10 cellular contexts compared by ENCODE assay signal in genomic region chr10:110306452-110306768, GRCh38. TPM values are rescaled to one million over a fixed set of nuclear protein-coding genes. Genes with fewer than 3 reads are reported as not detected.
DNase-seq lines count a peak whose midpoint lies in the region; ATAC-seq and TF ChIP-seq lines count a peak whose summit lies in the region.
"Had no signal": no experiment of that assay in that cellular context is flagged by ENCODE, and none has a peak within 500 bp of the region (broad histone marks: within the 10 kb centered on the region; RNA-seq: fewer than 3 reads in every experiment).

No MANE protein-coding gene starts in this region.

- no peak overlapping the region for H3K4me2 ChIP-seq in H9 (ENCODE audit: insufficient read depth, insufficient read length, low read length)

- H2BK15ac ChIP-seq in H9 (ENCODE audit: low read depth, low read length) = no peak overlapping the region

- H3K14ac ChIP-seq in H9 (ENCODE audit: insufficient read depth, low read length) = no peak overlapping the region

- H3K36me3 ChIP-seq in cardiac muscle cell (peaks cover 15% of the 10 kb centered on the region), right atrium auricular region (peaks cover 13% of the 10 kb centered on the region), RWPE2 (ENCODE audit: low read depth) (peaks cover 24% of the 10 kb centered on the region)

- H3K4me1 Mint-ChIP-seq in stimulated activated effector memory CD8-positive, alpha-beta T cell treated with anti-CD3 and anti-CD28 coated beads, Interleukin-12 subunit alpha, Interleukin-12 subunit beta, amount 100 ng/mL, for 72 hours = peaks cover 35% of the 10 kb centered on the region
- H3K4me1 Mint-ChIP-seq in H9 = peaks cover 20 to 34% of the 10 kb centered on the region in 2 experiments

- H4K20me1 ChIP-seq in H9 (ENCODE audit: control insufficient read depth, insufficient read depth, insufficient read length) = no peaks in the 10 kb centered on the region

- no peak overlapping the region for H2BK5ac ChIP-seq in H9 (ENCODE audit: insufficient read length, low read length)

- H3K23ac ChIP-seq in H9 (ENCODE audit: insufficient read length, low read depth, low read length) = no peak overlapping the region

- H2BK12ac ChIP-seq in H9 (ENCODE audit: insufficient read length, low read depth, low read length) = no peak overlapping the region

- H3K4me3 ChIP-seq in cardiac muscle cell (no peak overlapping the region), right atrium auricular region (no peak overlapping the region), RWPE2 (ENCODE audit: severe bottlenecking) (no peak overlapping the region)
- H3K4me3 ChIP-seq: HAP-1 had no signal

- ATAC-seq in RWPE2 (ENCODE audit: low read depth) = no peak
- no peak for ATAC-seq in stimulated activated effector memory CD8-positive, alpha-beta T cell treated with anti-CD3 and anti-CD28 coated beads, Interleukin-12 subunit alpha, Interleukin-12 subunit beta, amount 100 ng/mL, for 72 hours

- peaks cover 43% of the 10 kb centered on the region for H3K36me3 Mint-ChIP-seq in stimulated activated effector memory CD8-positive, alpha-beta T cell treated with anti-CD3 and anti-CD28 coated beads, Interleukin-12 subunit alpha, Interleukin-12 subunit beta, amount 100 ng/mL, for 72 hours
- H3K36me3 Mint-ChIP-seq in H9 (ENCODE audit: insufficient read depth in 1 of 3, low read depth in 3 of 3) = peaks cover 17 to 29% (median 27%) of the 10 kb centered on the region in 3 experiments; a peak in 6 of 7 replicates

- H3K56ac ChIP-seq in H9 (ENCODE audit: insufficient read length, low read depth, low read length) = no peak overlapping the region

- H4K5ac ChIP-seq in H9 (ENCODE audit: insufficient read length, low read depth, low read length) = no peak overlapping the region

- H3K27me3 Mint-ChIP-seq in H9 (ENCODE audit: low read depth) = no peaks in the 10 kb centered on the region

- H3K27ac Mint-ChIP-seq in stimulated activated effector memory CD8-positive, alpha-beta T cell treated with anti-CD3 and anti-CD28 coated beads, Interleukin-12 subunit alpha, Interleukin-12 subunit beta, amount 100 ng/mL, for 72 hours = peak overlapping the region; percentile 5
- peak overlapping the region in 1 of 3 experiments; percentile 98; a peak in 2 of 7 replicates for H3K27ac Mint-ChIP-seq in H9

- H2AFZ ChIP-seq in H9 (ENCODE audit: low read length) = no peak overlapping the region

- no peak overlapping the region for H4K91ac ChIP-seq in H9 (ENCODE audit: insufficient read length, low read depth, low read length)

- TF ChIP-seq CTCF in cardiac muscle cell (IDR thresholded peaks at IDR 0.05; ENCODE audit: low read depth, low read length) = no peak
- no peak for TF ChIP-seq CTCF in right atrium auricular region (IDR thresholded peaks at IDR 0.05)
- TF ChIP-seq CTCF in RWPE2 (IDR thresholded peaks at IDR 0.05; ENCODE audit: poor library complexity, severe bottlenecking) = peak; percentile 69
- TF ChIP-seq CTCF in H9 (conservative IDR thresholded peaks at IDR 0.05) = no peak

- no peaks in the 10 kb centered on the region for H3K27me3 ChIP-seq in cardiac muscle cell
- no peaks in the 10 kb centered on the region for H3K27me3 ChIP-seq in right atrium auricular region
- H3K27me3 ChIP-seq in RWPE2 (ENCODE audit: insufficient read depth, poor library complexity, severe bottlenecking) = no peaks in the 10 kb centered on the region
- H3K27me3 ChIP-seq in H9 (ENCODE audit: insufficient read depth, low read length) = no peaks in the 10 kb centered on the region

- H3K23me2 ChIP-seq in H9 (ENCODE audit: insufficient read length, low read depth, low read length, poor library complexity, severe bottlenecking) = no peaks in the 10 kb centered on the region

- no peak overlapping the region for H4K8ac ChIP-seq in H9 (replicated peaks; ENCODE audit: insufficient read length, low read depth, low read length)

- no CpG with 5 or more reads among the region's 2 CpGs for WGBS in H9 (ENCODE audit: extremely low coverage, insufficient read length, low lambda C conversion rate)

- peaks cover 2% of the 10 kb centered on the region for H3K79me1 ChIP-seq in H9 (ENCODE audit: insufficient read depth, low read depth, low read length, poor library complexity, severe bottlenecking)

- no peak overlapping the region for H2BK120ac ChIP-seq in H9 (ENCODE audit: low read depth, low read length, poor library complexity, severe bottlenecking)

- H2BK20ac ChIP-seq in H9 (ENCODE audit: low read depth, low read length, poor library complexity, severe bottlenecking) = no peak overlapping the region

- H2AK5ac ChIP-seq in H9 (ENCODE audit: insufficient read length, low read length) = no peak overlapping the region

- no peak overlapping the region for H3K18ac ChIP-seq in H9 (ENCODE audit: insufficient read length, low read depth, low read length)

- peak overlapping the region; percentile 87 for H3K4me3 Mint-ChIP-seq in stimulated activated effector memory CD8-positive, alpha-beta T cell treated with anti-CD3 and anti-CD28 coated beads, Interleukin-12 subunit alpha, Interleukin-12 subunit beta, amount 100 ng/mL, for 72 hours
- H3K4me3 Mint-ChIP-seq in H9 = peak overlapping the region in 1 of 2 experiments; percentile 97; a peak in 1 of 5 replicates

- DNase-seq in cardiac muscle cell (ENCODE audit: low read depth in 1 of 2, low spot score in 1 of 2) (no peak), right atrium auricular region (ENCODE audit: low spot score) (no peak), RWPE2 (ENCODE audit: low spot score) (no peak), epithelial cell of prostate (ENCODE audit: low read depth, low spot score) (no peak), dermis blood vessel endothelial cell (no peak), H9 (no peak), hippocampal formation (lab: John Stamatoyannopoulos, UW) (no peak)
- no peak for DNase-seq in stimulated activated effector memory CD8-positive, alpha-beta T cell treated with anti-CD3 and anti-CD28 coated beads, Interleukin-12 subunit alpha, Interleukin-12 subunit beta, amount 100 ng/mL, for 72 hours (ENCODE audit: low spot score in 2 of 2)
- DNase-seq: aorta had no signal

- H3K9ac ChIP-seq in H9 (ENCODE audit: extremely low read depth, insufficient read length, low read length) = no peak overlapping the region

- H3T11ph ChIP-seq in H9 (ENCODE audit: low read length) = no peak overlapping the region

- H3K27ac ChIP-seq in cardiac muscle cell (peak overlapping the region; percentile 99), right atrium auricular region (peak overlapping the region in 1 of 2 donors; percentile 95), RWPE2 (ENCODE audit: poor library complexity, severe bottlenecking) (peak overlapping the region; percentile 87), epithelial cell of prostate (peak overlapping the region; percentile 90), H9 (ENCODE audit: insufficient read length, low read depth, low read length) (no peak overlapping the region)

- no peaks in the 10 kb centered on the region for H3K9me3 ChIP-seq in cardiac muscle cell (ENCODE audit: low read depth)
- no peaks in the 10 kb centered on the region for H3K9me3 ChIP-seq in right atrium auricular region
- no peaks in the 10 kb centered on the region for H3K9me3 ChIP-seq in RWPE2 (ENCODE audit: severe bottlenecking)
- no peaks in the 10 kb centered on the region for H3K9me3 ChIP-seq in H9 (ENCODE audit: control insufficient read depth, low read depth, low read length)
- H3K9me3 ChIP-seq: HAP-1 had no signal

- H3K9me3 Mint-ChIP-seq in stimulated activated effector memory CD8-positive, alpha-beta T cell treated with anti-CD3 and anti-CD28 coated beads, Interleukin-12 subunit alpha, Interleukin-12 subunit beta, amount 100 ng/mL, for 72 hours = no peaks in the 10 kb centered on the region
- H3K9me3 Mint-ChIP-seq in H9 = no peaks in the 10 kb centered on the region

- no peak overlapping the region for H3K4ac ChIP-seq in H9 (ENCODE audit: low read depth, low read length)

- H3K79me2 ChIP-seq in H9 (ENCODE audit: insufficient read depth, low read length) = peaks cover 10% of the 10 kb centered on the region

- H3K4me1 ChIP-seq in cardiac muscle cell (ENCODE audit: low read depth) (peaks cover 14% of the 10 kb centered on the region), right atrium auricular region (peaks cover 0 to 36% of the 10 kb centered on the region in 2 donors), RWPE2 (ENCODE audit: insufficient read depth, poor library complexity, severe bottlenecking) (peaks cover 19% of the 10 kb centered on the region), H9 (ENCODE audit: insufficient read depth, low read length) (no peaks in the 10 kb centered on the region)

RNA-seq across cellular contexts. Expression of gene SMNDC1, which starts 1.7 kb away (rescaled TPM):
- total RNA-seq in cardiac muscle cell (12.4 and 13.5 TPM in 2 replicates), right atrium auricular region (1 to 10 TPM; 5.0 to 5.9 TPM), dermis blood vessel endothelial cell (11.9 and 14.4 TPM in 2 replicates), H9 (2021) (55.7 and 57.7 TPM in 2 replicates)
- polyA plus RNA-seq in cardiac muscle cell = 24.9 and 29.7 TPM in 2 replicates
